8 cellular contexts compared by ENCODE assay signal in the genomic region with DNA sequence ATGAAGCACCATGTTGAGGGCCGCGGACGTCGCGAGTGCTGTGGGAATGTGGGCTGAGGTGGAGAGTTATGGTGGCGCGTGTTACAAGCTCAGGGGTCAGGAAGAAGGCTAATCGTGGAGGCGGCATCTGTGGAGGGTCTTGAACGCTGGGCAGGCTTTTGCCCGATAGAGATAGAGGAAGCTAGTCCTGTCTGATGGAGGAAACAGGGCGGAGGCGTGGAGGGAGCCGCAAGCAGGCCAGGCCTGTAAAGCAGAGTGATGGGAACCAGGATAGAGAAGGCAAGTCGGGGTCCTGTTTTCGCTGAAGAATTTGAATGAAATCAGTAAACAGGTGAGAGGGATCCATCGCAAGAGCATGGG.
DNase-seq lines count a peak whose midpoint lies in the region; ATAC-seq, FAIRE-seq and TF ChIP-seq lines count a peak whose summit lies in the region.
"Not testable (repeated sequence)": the region's sequence is repeated elsewhere in the genome, so short reads cannot be mapped to it uniquely, and the experiment has no call there.

No MANE protein-coding gene starts in this region.

- H3K4me3 Mint-ChIP-seq in activated B cell treated with CpG ODN at 0.5 μM for 24 hours (peak overlapping the region; percentile 97), astrocyte (ENCODE audit: unreplicated experiment) (peak overlapping the region; percentile 95)

- TF ChIP-seq POLR2A in ovary (IDR thresholded peaks at IDR 0.05): not testable (repeated sequence)

- not testable (repeated sequence) for H3K4me1 ChIP-seq in BE2C; HUES6 (ENCODE audit: control insufficient read depth, insufficient read depth, low read length); astrocyte (ENCODE audit: insufficient read depth, low read length); esophagus (ENCODE audit: control insufficient read depth in 2 of 2, insufficient read depth in 2 of 2, low read length in 1 of 2); kidney (ENCODE audit: control insufficient read depth in 1 of 2, insufficient read depth in 1 of 2, low read depth in 1 of 2, low read length in 2 of 2); ovary (ENCODE audit: insufficient read depth)

- H3K4me1 Mint-ChIP-seq in activated B cell treated with CpG ODN at 0.5 μM for 24 hours: peaks cover 19% of the 10 kb centered on the region
- H3K4me1 Mint-ChIP-seq in astrocyte (ENCODE audit: low read depth, unreplicated experiment): not testable (repeated sequence)

- not testable (repeated sequence) for H3K27me3 Mint-ChIP-seq in activated B cell treated with CpG ODN at 0.5 μM for 24 hours; astrocyte (ENCODE audit: low read depth, unreplicated experiment)

- not testable (repeated sequence) for H3K9me3 Mint-ChIP-seq in activated B cell treated with CpG ODN at 0.5 μM for 24 hours; astrocyte (ENCODE audit: unreplicated experiment)

- not testable (repeated sequence) for H3K27me3 ChIP-seq in BE2C; HUES6 (ENCODE audit: control insufficient read depth, insufficient read depth, low read length); astrocyte (ENCODE audit: insufficient read depth, low read length); esophagus (ENCODE audit: control insufficient read depth in 1 of 2, insufficient read depth in 2 of 2, low read length in 2 of 2); ovary

- not testable (repeated sequence) for H3K36me3 ChIP-seq in BE2C; HUES6 (ENCODE audit: control insufficient read depth, insufficient read depth, low read length); astrocyte (ENCODE audit: insufficient read depth, low read length); esophagus (ENCODE audit: control insufficient read depth in 2 of 2, insufficient read depth in 2 of 2, low read length in 1 of 2); kidney (ENCODE audit: control insufficient read depth in 1 of 2, insufficient read depth in 2 of 2, low read length in 2 of 2); ovary

- TF ChIP-seq EP300 in ovary (IDR thresholded peaks at IDR 0.05): not testable (repeated sequence)

- not testable (repeated sequence) for DNase-seq in BE2C; activated B cell treated with CpG ODN at 0.5 μM for 24 hours; astrocyte (ENCODE audit: low read depth); ovary; substantia nigra (lab: John Stamatoyannopoulos, UW)
- DNase-seq in kidney: peak; percentile 40

- FAIRE-seq in astrocyte (lab: Jason Lieb, UNC); kidney (lab: Jason Lieb, UNC): not testable (repeated sequence)

- not testable (repeated sequence) for TF ChIP-seq CTCF in BE2C (IDR thresholded peaks at IDR 0.05; ENCODE audit: low read depth, low read length); activated B cell treated with CpG ODN at 0.5 μM for 24 hours (IDR thresholded peaks at IDR 0.05); astrocyte (IDR thresholded peaks at IDR 0.05; ENCODE audit: insufficient read depth, low read depth, low read length); kidney (IDR thresholded peaks at IDR 0.05; ENCODE audit: borderline replicate concordance, extremely low read depth, insufficient read depth); ovary (IDR thresholded peaks at IDR 0.05)

- H3K27ac Mint-ChIP-seq in activated B cell treated with CpG ODN at 0.5 μM for 24 hours (peak overlapping the region; percentile 79), astrocyte (ENCODE audit: unreplicated experiment) (peak overlapping the region; percentile 50)

- not testable (repeated sequence) for H3K27ac ChIP-seq in HUES6 (ENCODE audit: low read depth, low read length); kidney (ENCODE audit: low read depth in 2 of 2, low read length in 2 of 2)
- H3K27ac ChIP-seq in astrocyte (ENCODE audit: low read depth, low read length): peak overlapping the region; percentile 19
- H3K27ac ChIP-seq in esophagus (ENCODE audit: low read depth in 2 of 2, low read length in 1 of 2): peak overlapping the region in 1 of 2 donors; percentile 75
- H3K27ac ChIP-seq in ovary: peak overlapping the region; percentile 43 to 62
- H3K27ac ChIP-seq in substantia nigra (ENCODE audit: low read depth, low read length, poor library complexity, severe bottlenecking): peak overlapping the region; percentile 35

- not testable (repeated sequence) for H3K9ac ChIP-seq in HUES6 (ENCODE audit: low read length); kidney (ENCODE audit: low read length in 2 of 2)
- H3K9ac ChIP-seq in astrocyte (ENCODE audit: low read length): peak overlapping the region; percentile 89

- POLR2A ChIA-PET in activated B cell treated with CpG ODN at 0.5 μM for 24 hours (lab: Charles Lee): not testable (repeated sequence)

- CTCF ChIA-PET in activated B cell treated with CpG ODN at 0.5 μM for 24 hours (lab: Charles Lee): not testable (repeated sequence)

- not testable (repeated sequence) for ATAC-seq in activated B cell treated with CpG ODN at 0.5 μM for 24 hours (ENCODE audit: low read depth)

- 68 to 78% methylated on average over 14 to 17 of the region's 17 CpGs for whole genome bisulfite sequencing in esophagus, 2 donors
- 69 to 78% (median 71%) methylated on average over 17 of the region's 17 CpGs for WGBS in ovary, 3 donors

- not testable (repeated sequence) for H3K9me3 ChIP-seq in BE2C; astrocyte (ENCODE audit: insufficient read depth, low read depth, low read length); esophagus (ENCODE audit: control insufficient read depth in 2 of 2, insufficient read depth in 1 of 2, low read depth in 1 of 2, low read length in 1 of 2); kidney (ENCODE audit: control insufficient read depth in 1 of 2, low read length in 2 of 2); ovary
- H3K9me3 ChIP-seq in HUES6 (ENCODE audit: control insufficient read depth, insufficient read depth, low read depth, low read length): peaks cover 16% of the 10 kb centered on the region; the same call in 1 of the 2 replicates

- H3K4me2 ChIP-seq in astrocyte (ENCODE audit: low read length): peak overlapping the region; percentile 83

- H3K4me3 ChIP-seq in BE2C (ENCODE audit: low read depth, low read length) (peak overlapping the region; percentile 83), HUES6 (ENCODE audit: low read depth, low read length) (peak overlapping the region; percentile 81), astrocyte (ENCODE audit: insufficient read depth, low read depth, low read length) (peak overlapping the region; percentile 89), esophagus (ENCODE audit: low read depth in 1 of 2, low read length in 2 of 2) (peak overlapping the region; percentile 64 to 66), kidney (ENCODE audit: low read length in 2 of 2) (peak overlapping the region; percentile 66 to 81), ovary (peak overlapping the region; percentile 49)

- intact Hi-C loops in activated B cell treated with CpG ODN at 0.5 μM for 24 hours (cut with micrococcal nuclease); kidney (cut with DNase I); ovary (cut with DNase I): not testable (repeated sequence)

- H3K36me3 Mint-ChIP-seq in activated B cell treated with CpG ODN at 0.5 μM for 24 hours (ENCODE audit: low read depth); astrocyte (ENCODE audit: low read depth, unreplicated experiment): not testable (repeated sequence)

- not testable (repeated sequence) for H4K20me1 ChIP-seq in astrocyte (ENCODE audit: insufficient read depth, low read length)

- H2AFZ ChIP-seq in astrocyte (ENCODE audit: low read depth, low read length): peak overlapping the region; percentile 87

- peaks cover 17% of the 10 kb centered on the region for H3K79me2 ChIP-seq in astrocyte (ENCODE audit: insufficient read depth, low read length)
